Comparison of ENCODE assay signal across 15 cellular contexts in the genomic region with DNA sequence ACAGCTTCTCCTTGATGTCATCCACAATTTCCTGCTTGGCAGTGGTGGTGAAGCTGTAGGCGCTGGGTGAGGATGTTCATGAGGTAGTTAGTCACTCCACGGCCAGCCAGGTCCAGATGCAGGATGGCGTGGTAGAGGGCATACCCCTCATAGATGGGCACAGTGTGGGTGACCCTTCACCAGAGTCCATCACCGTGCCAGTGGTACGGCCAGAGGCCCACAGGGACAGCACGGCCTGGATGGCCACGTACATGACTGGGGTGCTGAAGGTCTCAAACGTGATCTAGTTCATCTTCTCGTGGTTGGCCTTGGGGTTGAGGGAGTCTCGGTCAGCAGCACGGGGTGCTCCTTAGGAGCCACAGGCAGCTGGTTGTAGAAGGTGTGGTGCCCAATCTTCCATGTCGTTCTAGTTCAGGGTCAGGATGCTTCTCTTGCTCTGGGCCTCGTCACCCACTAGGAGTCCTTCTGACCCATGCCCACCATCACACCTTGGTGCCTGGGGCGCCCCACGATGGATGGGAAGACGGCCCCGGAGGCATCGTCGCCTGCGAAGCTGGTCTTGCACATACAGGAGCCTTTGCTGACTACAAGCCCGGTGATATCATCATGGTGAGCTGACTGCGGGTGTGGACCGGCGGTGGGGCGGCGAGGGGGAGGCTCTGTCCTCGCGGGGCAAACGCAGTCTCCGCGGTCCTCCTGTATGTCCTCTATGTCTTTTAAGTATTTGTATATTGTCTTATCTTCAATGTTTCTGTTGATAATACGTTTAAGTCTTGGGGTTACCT.
DNase-seq lines count a peak whose midpoint lies in the region; ATAC-seq and TF ChIP-seq lines count a peak whose summit lies in the region.
"Had no signal": no experiment of that assay in that cellular context is flagged by ENCODE, and none has a peak within 500 bp of the region (broad histone marks: within the 10 kb centered on the region; RNA-seq: fewer than 3 reads in every experiment).

No MANE protein-coding gene starts in this region.

- CTCF ChIA-PET in naive thymus-derived CD4-positive, alpha-beta T cell (lab: Charles Lee) = no interaction called here

- H3K27ac Mint-ChIP-seq in chondrocyte (ENCODE audit: unreplicated experiment) = no peak overlapping the region
- no peak overlapping the region for H3K27ac Mint-ChIP-seq in naive thymus-derived CD4-positive, alpha-beta T cell
- no peak overlapping the region for H3K27ac Mint-ChIP-seq in type B pancreatic cell
- H3K27ac Mint-ChIP-seq: CD4-positive, CD25-positive, alpha-beta regulatory T cell had no signal

- no peak for ATAC-seq in heart right ventricle
- peak; percentile 18 for ATAC-seq in naive thymus-derived CD4-positive, alpha-beta T cell
- no peak for ATAC-seq in body of pancreas
- ATAC-seq: HCT116 had no signal

- H3K27me3 Mint-ChIP-seq in chondrocyte (ENCODE audit: low read depth) = no peaks in the 10 kb centered on the region
- H3K27me3 Mint-ChIP-seq in naive thymus-derived CD4-positive, alpha-beta T cell = no peaks in the 10 kb centered on the region
- H3K27me3 Mint-ChIP-seq in type B pancreatic cell = no peaks in the 10 kb centered on the region
- H3K27me3 Mint-ChIP-seq: CD4-positive, CD25-positive, alpha-beta regulatory T cell had no signal

- intact Hi-C loops in heart right ventricle (cut with DNase I) = no loop called here
- intact Hi-C loops in naive thymus-derived CD4-positive, alpha-beta T cell (cut with micrococcal nuclease) = no loop called here
- intact Hi-C loops in body of pancreas (cut with DNase I) = no loop called here

- DNase-seq in right atrium auricular region (ENCODE audit: low spot score) = peak; percentile 51
- DNase-seq in heart right ventricle = no peak
- peak; percentile 79 for DNase-seq in chondrocyte (ENCODE audit: low spot score)
- DNase-seq in naive thymus-derived CD4-positive, alpha-beta T cell = no peak
- DNase-seq in type B pancreatic cell (ENCODE audit: extremely low spot score, unreplicated experiment) = peak; percentile 62
- no peak for DNase-seq in inferior parietal cortex (ENCODE audit: extremely low spot score)
- DNase-seq in body of pancreas = no peak
- DNase-seq in activated T-cell treated with anti-CD3 and anti-CD28 coated beads, Interleukin-2, amount 50 U/mL, for 48 hours = no peak
- DNase-seq: ACHN; CD4-positive, CD25-positive, alpha-beta regulatory T cell; DMS53; GF-D8 had no signal

- H3K4me3 Mint-ChIP-seq in chondrocyte (ENCODE audit: unreplicated experiment) (no peak overlapping the region), type B pancreatic cell (no peak overlapping the region)
- H3K4me3 Mint-ChIP-seq in naive thymus-derived CD4-positive, alpha-beta T cell = no peak overlapping the region
- H3K4me3 Mint-ChIP-seq: CD4-positive, CD25-positive, alpha-beta regulatory T cell had no signal

- no peak overlapping the region for H3K4me3 ChIP-seq in right atrium auricular region
- no peak overlapping the region for H3K4me3 ChIP-seq in heart right ventricle
- no peak overlapping the region for H3K4me3 ChIP-seq in naive thymus-derived CD4-positive, alpha-beta T cell (ENCODE audit: low read length)
- H3K4me3 ChIP-seq in body of pancreas = no peak overlapping the region
- H3K4me3 ChIP-seq: BLaER1 treated with 17β-estradiol and CSF1 and Interleukin-3, amounts not matched to agents 10 nM and 100 nM had no signal

- H3K4me1 ChIP-seq in right atrium auricular region (no peaks in the 10 kb centered on the region), heart right ventricle (no peaks in the 10 kb centered on the region), body of pancreas (no peaks in the 10 kb centered on the region)
- H3K4me1 ChIP-seq in naive thymus-derived CD4-positive, alpha-beta T cell (ENCODE audit: control insufficient read depth in 2 of 2, insufficient read depth in 2 of 2, low read length in 2 of 2) = no peaks in the 10 kb centered on the region
- H3K4me1 ChIP-seq: BLaER1 treated with 17β-estradiol and CSF1 and Interleukin-3, amounts not matched to agents 10 nM and 100 nM had no signal

- H3K36me3 ChIP-seq in right atrium auricular region (no peaks in the 10 kb centered on the region), heart right ventricle (no peaks in the 10 kb centered on the region), body of pancreas (replicated peaks in 1 of 2; ENCODE audit: insufficient read depth in 1 of 2, low read depth in 2 of 2) (no peaks in the 10 kb centered on the region)
- no peaks in the 10 kb centered on the region for H3K36me3 ChIP-seq in naive thymus-derived CD4-positive, alpha-beta T cell (ENCODE audit: control insufficient read depth in 2 of 3, insufficient read depth in 3 of 3, low read length in 3 of 3)
- H3K36me3 ChIP-seq: BLaER1 treated with 17β-estradiol and CSF1 and Interleukin-3, amounts not matched to agents 10 nM and 100 nM had no signal

- no peaks in the 10 kb centered on the region for H3K27me3 ChIP-seq in right atrium auricular region
- H3K27me3 ChIP-seq in heart right ventricle = no peaks in the 10 kb centered on the region
- no peaks in the 10 kb centered on the region for H3K27me3 ChIP-seq in naive thymus-derived CD4-positive, alpha-beta T cell (ENCODE audit: control insufficient read depth in 2 of 2, insufficient read depth in 2 of 2, low read length in 2 of 2)
- no peaks in the 10 kb centered on the region for H3K27me3 ChIP-seq in body of pancreas
- H3K27me3 ChIP-seq: BLaER1 treated with 17β-estradiol and CSF1 and Interleukin-3, amounts not matched to agents 10 nM and 100 nM had no signal

- TF ChIP-seq POLR2A in body of pancreas (IDR thresholded peaks at IDR 0.05) = no peak

- H3K27ac ChIP-seq in right atrium auricular region = no peak overlapping the region
- H3K27ac ChIP-seq in heart right ventricle = no peak overlapping the region
- no peak overlapping the region for H3K27ac ChIP-seq in naive thymus-derived CD4-positive, alpha-beta T cell (ENCODE audit: low read depth, low read length)
- no peak overlapping the region for H3K27ac ChIP-seq in body of pancreas
- H3K27ac ChIP-seq: BLaER1 treated with 17β-estradiol and CSF1 and Interleukin-3, amounts not matched to agents 10 nM and 100 nM; HL-60 had no signal

- H3K36me3 Mint-ChIP-seq in chondrocyte (ENCODE audit: low read depth) (no peaks in the 10 kb centered on the region), type B pancreatic cell (no peaks in the 10 kb centered on the region)
- H3K36me3 Mint-ChIP-seq in naive thymus-derived CD4-positive, alpha-beta T cell = peaks cover 0 to 1% (median 0%) of the 10 kb centered on the region in 5 donors
- H3K36me3 Mint-ChIP-seq: CD4-positive, CD25-positive, alpha-beta regulatory T cell had no signal

- peaks cover 31% of the 10 kb centered on the region for H3K9me3 Mint-ChIP-seq in chondrocyte (ENCODE audit: low read depth)
- peaks cover 0 to 10% (median 6%) of the 10 kb centered on the region in 11 donors for H3K9me3 Mint-ChIP-seq in naive thymus-derived CD4-positive, alpha-beta T cell
- peaks cover 4% of the 10 kb centered on the region for H3K9me3 Mint-ChIP-seq in type B pancreatic cell

- WGBS in heart right ventricle, 2 donors = 94 to 97% methylated on average over 32 of the region's 32 CpGs
- 86% methylated on average over 24 to 30 of the region's 32 CpGs for WGBS in body of pancreas, 2 donors

- POLR2A ChIA-PET in naive thymus-derived CD4-positive, alpha-beta T cell (lab: Charles Lee) = no interaction called here

- H3K4me1 Mint-ChIP-seq in chondrocyte (ENCODE audit: low read depth) (peaks cover 7% of the 10 kb centered on the region), type B pancreatic cell (ENCODE audit: unreplicated experiment) (no peaks in the 10 kb centered on the region)
- no peaks in the 10 kb centered on the region for H3K4me1 Mint-ChIP-seq in naive thymus-derived CD4-positive, alpha-beta T cell
- H3K4me1 Mint-ChIP-seq: CD4-positive, CD25-positive, alpha-beta regulatory T cell had no signal

- H3K9me3 ChIP-seq in right atrium auricular region (no peaks in the 10 kb centered on the region), heart right ventricle (peaks cover 0 to 33% (median 0%) of the 10 kb centered on the region in 11 donors), body of pancreas (no peaks in the 10 kb centered on the region)
- no peaks in the 10 kb centered on the region for H3K9me3 ChIP-seq in naive thymus-derived CD4-positive, alpha-beta T cell (ENCODE audit: control insufficient read depth in 2 of 3, low read length in 3 of 3)

- TF ChIP-seq CTCF in right atrium auricular region (IDR thresholded peaks at IDR 0.05) = no peak
- no peak for TF ChIP-seq CTCF in heart right ventricle (IDR thresholded peaks at IDR 0.05)
- no peak for TF ChIP-seq CTCF in chondrocyte (IDR thresholded peaks at IDR 0.05)
- no peak for TF ChIP-seq CTCF in type B pancreatic cell (conservative IDR thresholded peaks at IDR 0.05)
- TF ChIP-seq CTCF in body of pancreas (IDR thresholded peaks at IDR 0.05) = no peak

Comparison
In these comparisons a context has a peak if more than half of its experiments do, and no peak if none do; other contexts are left out.
1. DNase-seq: peak in right atrium auricular region (single experiment), chondrocyte (single experiment) and type B pancreatic cell (single experiment); none in heart right ventricle (0 of 2), naive thymus-derived CD4-positive, alpha-beta T cell (0 of 9), inferior parietal cortex (single experiment), body of pancreas (0 of 4) and activated T-cell treated with anti-CD3 and anti-CD28 coated beads, Interleukin-2, amount 50 U/mL, for 48 hours (0 of 2).